Comparison of ENCODE assay signal across 18 cellular contexts in genomic region chr7:142359694-142360279, GRCh38.
"Had no signal": no experiment of that assay in that cellular context is flagged by ENCODE, and none has a peak within 500 bp of the region (broad histone marks: within the 10 kb centered on the region; RNA-seq: fewer than 3 reads in every experiment).

No MANE protein-coding gene starts in this region.

- H3K4me1 ChIP-seq: ascending aorta, colonic mucosa, upper lobe of right lung had no signal

- H3K4me3 ChIP-seq: ascending aorta, colonic mucosa, esophagus squamous epithelium, psoas muscle, upper lobe of right lung had no signal

- H3K9me3 Mint-ChIP-seq: activated naive CD8-positive, alpha-beta T cell treated with anti-CD3 and anti-CD28 coated beads for 36 hours; activated T-cell treated with anti-CD3 and anti-CD28 coated beads, Interleukin-2, amount 50 U/mL, for 24 hours; immature natural killer cell; natural killer cell treated with Interleukin-12 subunit alpha and Interleukin-12 subunit beta and Interleukin-15 and Interleukin-18, amount 100 ng/mL, for 72 hours had no signal

- H3K27me3 ChIP-seq: ascending aorta, colonic mucosa, esophagus squamous epithelium, upper lobe of right lung had no signal

- H3K27ac ChIP-seq: ascending aorta, colonic mucosa, psoas muscle, upper lobe of right lung had no signal

- H3K27ac Mint-ChIP-seq: activated CD8-positive, alpha-beta memory T cell treated with anti-CD3 and anti-CD28 coated beads, Interleukin-2, amount 10 ng/mL, durations not matched to agents 7 days and 5 days; activated naive CD8-positive, alpha-beta T cell treated with anti-CD3 and anti-CD28 coated beads for 36 hours; activated T-cell treated with anti-CD3 and anti-CD28 coated beads, Interleukin-2, amount 50 U/mL, for 24 hours; immature natural killer cell; natural killer cell treated with Interleukin-12 subunit alpha and Interleukin-12 subunit beta and Interleukin-15 and Interleukin-18, amount 100 ng/mL, for 72 hours had no signal

- ATAC-seq: activated CD8-positive, alpha-beta memory T cell treated with anti-CD3 and anti-CD28 coated beads, Interleukin-2, amount 10 ng/mL, durations not matched to agents 7 days and 5 days; natural killer cell treated with Interleukin-12 subunit alpha and Interleukin-12 subunit beta and Interleukin-15 and Interleukin-18, amount 100 ng/mL, for 72 hours; stimulated activated naive CD8-positive, alpha-beta T cell treated with anti-CD3 and anti-CD28 coated beads, Interleukin-15, Interleukin-2, amounts not matched to agents 100 U/mL and 50 U/mL, for 24 hours; upper lobe of right lung had no signal

- H3K36me3 ChIP-seq: ascending aorta, colonic mucosa, esophagus squamous epithelium, upper lobe of right lung had no signal

- H3K9me3 ChIP-seq: colonic mucosa, esophagus squamous epithelium, psoas muscle, upper lobe of right lung had no signal

- H3K36me3 Mint-ChIP-seq: activated CD8-positive, alpha-beta memory T cell treated with anti-CD3 and anti-CD28 coated beads, Interleukin-2, amount 10 ng/mL, durations not matched to agents 7 days and 5 days; activated naive CD8-positive, alpha-beta T cell treated with anti-CD3 and anti-CD28 coated beads for 36 hours; immature natural killer cell; natural killer cell treated with Interleukin-12 subunit alpha and Interleukin-12 subunit beta and Interleukin-15 and Interleukin-18, amount 100 ng/mL, for 72 hours had no signal

- H3K4me3 Mint-ChIP-seq: activated CD8-positive, alpha-beta memory T cell treated with anti-CD3 and anti-CD28 coated beads, Interleukin-2, amount 10 ng/mL, durations not matched to agents 7 days and 5 days; activated naive CD8-positive, alpha-beta T cell treated with anti-CD3 and anti-CD28 coated beads for 36 hours; activated T-cell treated with anti-CD3 and anti-CD28 coated beads, Interleukin-2, amount 50 U/mL, for 24 hours; immature natural killer cell; natural killer cell treated with Interleukin-12 subunit alpha and Interleukin-12 subunit beta and Interleukin-15 and Interleukin-18, amount 100 ng/mL, for 72 hours had no signal

- DNase-seq: activated CD4-positive, alpha-beta T cell treated with anti-CD3 and anti-CD28 coated beads, Interleukin-2, amount 50 U/mL, for 48 hours; activated CD4-positive, CD25-positive, alpha-beta regulatory T cell treated with anti-CD3 and anti-CD28 coated beads, Interleukin-2, amount 50 U/mL, for 72 hours; activated CD8-positive, alpha-beta memory T cell treated with anti-CD3 and anti-CD28 coated beads, Interleukin-2, amount 10 ng/mL, durations not matched to agents 7 days and 5 days; activated effector memory CD4-positive, alpha-beta T cell treated with Interleukin-2 at 50 U/mL for 16 hours; activated naive CD8-positive, alpha-beta T cell treated with anti-CD3 and anti-CD28 coated beads for 36 hours; activated T-cell treated with anti-CD3 and anti-CD28 coated beads, Interleukin-2, amount 50 U/mL, for 24 hours; colonic mucosa; esophagus squamous epithelium; immature natural killer cell; left cardiac atrium; psoas muscle; stimulated activated CD4-positive, alpha-beta T cell treated with anti-CD3 and anti-CD28 coated beads, Interleukin-4, amount 100 ng/mL, for 1 hour; stimulated activated CD8-positive, alpha-beta memory T cell treated with anti-CD3 and anti-CD28 coated beads, Interleukin-4, amount 100 ng/mL, for 48 hours; stimulated activated naive CD8-positive, alpha-beta T cell treated with anti-CD3 and anti-CD28 coated beads, Interleukin-15, Interleukin-2, amounts not matched to agents 100 U/mL and 50 U/mL, for 24 hours; T-helper 9 cell; upper lobe of right lung had no signal
